In genomic region chr7:139772837-139773236, GRCh38 we compare ENCODE assay signal across 1 cellular context.
TF ChIP-seq lines count a peak whose summit lies in the region.

No MANE protein-coding gene starts in this region.

TF ChIP-seq in liver, 16 proteins besides CTCF, POLR2A, EP300 and RAD21 (continued from another document):
- TF ChIP-seq REST (IDR thresholded peaks at IDR 0.05) (no peak), HNF4G (IDR thresholded peaks at IDR 0.05) (no peak), FOXA1 (IDR thresholded peaks at IDR 0.05) (no peak), JUND (IDR thresholded peaks at IDR 0.05) (no peak), TAF1 (conservative IDR thresholded peaks at IDR 0.05) (no peak)
